8 cellular contexts compared by ENCODE assay signal in the genomic region with DNA sequence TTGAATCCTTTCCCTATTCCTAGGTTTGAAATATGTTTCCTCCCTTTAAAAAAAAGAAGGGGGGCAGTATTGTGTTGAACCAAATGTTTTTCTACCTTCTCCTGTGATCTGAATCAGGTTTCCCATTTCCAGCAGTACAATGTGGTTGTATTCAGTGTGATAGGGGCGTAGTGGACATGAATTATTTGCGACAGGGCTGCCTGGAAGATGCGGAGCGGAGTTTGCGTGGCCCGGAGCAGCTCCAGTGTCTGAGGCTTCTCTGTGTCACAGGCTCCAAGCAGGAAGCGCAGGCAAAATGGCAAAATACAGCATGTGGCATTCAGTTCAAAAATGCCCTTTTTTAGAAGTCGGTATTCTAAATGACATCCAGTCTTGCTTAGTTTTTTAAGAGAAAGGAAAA.
DNase-seq lines count a peak whose midpoint lies in the region; ATAC-seq, FAIRE-seq and TF ChIP-seq lines count a peak whose summit lies in the region.

No MANE protein-coding gene starts in this region.

- H3K4me3 ChIP-seq in Caco-2 (ENCODE audit: low read depth, low read length) (peak overlapping the region; percentile 82), uterus (peak overlapping the region; percentile 47 to 61)

- no peaks in the 10 kb centered on the region for H3K9me3 ChIP-seq in Caco-2
- no peaks in the 10 kb centered on the region for H3K9me3 ChIP-seq in uterus

- H3K4me1 Mint-ChIP-seq in Caco-2 (ENCODE audit: low read depth, unreplicated experiment) (peaks cover 37% of the 10 kb centered on the region), progenitor cell of endocrine pancreas (ENCODE audit: low read depth) (peaks cover 52% of the 10 kb centered on the region)

- H3K27ac ChIP-seq in angular gyrus (ENCODE audit: low read depth, low read length) = peak overlapping the region; percentile 99
- peak overlapping the region; percentile 90 to 98 for H3K27ac ChIP-seq in uterus

- DNase-seq in Caco-2 = peak; percentile 79 to 84
- DNase-seq in H54 (ENCODE audit: insufficient read length, low spot score) = peak; percentile 46
- DNase-seq in NCI-H128 (lab: John Stamatoyannopoulos, UW; ENCODE audit: unreplicated experiment) = peak; percentile 58
- DNase-seq in SW 1271 (lab: John Stamatoyannopoulos, UW) = peak; percentile 50 to 90
- DNase-seq in left ventricle myocardium superior = peak; percentile 90
- DNase-seq in progenitor cell of endocrine pancreas (ENCODE audit: low spot score, unreplicated experiment) = peak; percentile 55
- DNase-seq in uterus = peak; percentile 90 to 93

- TF ChIP-seq CTCF in Caco-2 (IDR thresholded peaks at IDR 0.05; ENCODE audit: insufficient read depth in 1 of 2, low read depth in 1 of 2, low read length in 1 of 2, severe bottlenecking in 1 of 2, unreplicated experiment in 1 of 2) (no peak), progenitor cell of endocrine pancreas (IDR thresholded peaks at IDR 0.05; ENCODE audit: unreplicated experiment) (no peak), uterus (IDR thresholded peaks at IDR 0.05) (peak in 3 of 4 experiments; percentile 23 to 53 (median 33))

- FAIRE-seq in H54 (lab: Jason Lieb, UNC) = no peak

- H3K4me3 Mint-ChIP-seq in Caco-2 (ENCODE audit: unreplicated experiment) (peak overlapping the region; percentile 79), progenitor cell of endocrine pancreas (ENCODE audit: low read depth) (peak overlapping the region; percentile 88)

- H3K36me3 Mint-ChIP-seq in Caco-2 (ENCODE audit: insufficient read depth, unreplicated experiment) (peaks cover 18% of the 10 kb centered on the region), progenitor cell of endocrine pancreas (ENCODE audit: insufficient read depth) (no peaks in the 10 kb centered on the region)

- no peaks in the 10 kb centered on the region for H3K9me3 Mint-ChIP-seq in Caco-2 (ENCODE audit: unreplicated experiment)
- H3K9me3 Mint-ChIP-seq in progenitor cell of endocrine pancreas (ENCODE audit: low read depth) = no peaks in the 10 kb centered on the region

- no peaks in the 10 kb centered on the region for H3K27me3 ChIP-seq in Caco-2 (replicated peaks; ENCODE audit: control insufficient read depth, insufficient read depth, low read length)
- no peaks in the 10 kb centered on the region for H3K27me3 ChIP-seq in uterus

- H3K4me1 ChIP-seq in Caco-2 (peaks cover 31% of the 10 kb centered on the region), uterus (peaks cover 9 to 24% of the 10 kb centered on the region in 2 donors)

- H3K27ac Mint-ChIP-seq in Caco-2 (ENCODE audit: unreplicated experiment) = peak overlapping the region; percentile 24
- peak overlapping the region; percentile 89 for H3K27ac Mint-ChIP-seq in progenitor cell of endocrine pancreas

- H3K36me3 ChIP-seq in Caco-2 (ENCODE audit: control insufficient read depth, insufficient read depth, low read length) = no peaks in the 10 kb centered on the region
- no peaks in the 10 kb centered on the region for H3K36me3 ChIP-seq in uterus

- BruUV-seq in Caco-2 (replicated peaks; lab: Mats Ljungman, UMichigan) = no TSS peak

- CTCF ChIA-PET in Caco-2 (lab: Charles Lee) = interaction anchor here (0.7 kb wide), 1 partner anchor 334 kb away, joined by 4 read pairs; no protein-coding TSS in a partner anchor

- H3K27me3 Mint-ChIP-seq in Caco-2 (ENCODE audit: insufficient read depth, unreplicated experiment) (no peaks in the 10 kb centered on the region), progenitor cell of endocrine pancreas (no peaks in the 10 kb centered on the region)

- intact Hi-C loops in Caco-2 (cut with micrococcal nuclease; ENCODE audit: unreplicated experiment) = loop anchor here (1.0 kb wide), 1 partner anchor 28 kb away; no protein-coding TSS in a partner anchor
- intact Hi-C loops in left ventricle myocardium superior (cut with micrococcal nuclease) = no loop called here
- intact Hi-C loops in uterus (cut with DNase I; ENCODE audit: low total_unique reads) = no loop called here

- POLR2A ChIA-PET in Caco-2 (lab: Charles Lee) = no interaction called here

- TF ChIP-seq POLR2A in H54 (IDR thresholded peaks at IDR 0.05; ENCODE audit: low read depth, low read length) (no peak), uterus (IDR thresholded peaks at IDR 0.05) (peak; percentile 40 to 61)

- ATAC-seq in left ventricle myocardium superior = peak; percentile 88

Comparison
In these comparisons a context has a peak if more than half of its experiments do, and no peak if none do; other contexts are left out.
1. Peak in every context shown above with its lines: DNase-seq, ATAC-seq, H3K4me3 ChIP-seq and H3K27ac ChIP-seq.
2. CTCF ChIP-seq: peak in uterus (3 of 4); none in Caco-2 (0 of 2) and progenitor cell of endocrine pancreas (single experiment).